In the genomic region with DNA sequence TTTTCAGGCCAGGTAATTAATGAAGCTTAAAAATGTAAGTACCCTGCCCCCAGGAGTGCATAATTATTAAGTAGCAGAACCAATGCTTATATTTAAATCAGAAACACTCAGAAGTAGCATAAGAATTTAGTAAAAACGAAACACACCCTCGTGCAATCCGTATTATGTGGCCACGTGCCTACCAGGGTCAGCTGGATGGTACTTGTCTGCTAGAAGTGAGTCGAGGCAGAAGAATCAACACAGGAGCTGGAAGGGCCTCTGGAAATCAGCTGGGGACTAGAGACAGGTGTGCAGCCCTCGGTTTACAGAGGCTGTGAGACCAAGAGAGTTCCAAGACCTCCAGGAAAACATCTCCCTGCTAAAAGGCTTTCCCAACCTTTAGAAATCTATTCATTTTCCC, we compare ENCODE assay signal across 8 cellular contexts. TPM values are rescaled to one million over a fixed set of nuclear protein-coding genes. Genes with fewer than 3 reads are reported as not detected.
DNase-seq lines count a peak whose midpoint lies in the region; ATAC-seq and TF ChIP-seq lines count a peak whose summit lies in the region.

No MANE protein-coding gene starts in this region.

- intact Hi-C loops in left ventricle myocardium inferior (cut with micrococcal nuclease): no loop called here

- H3K27ac Mint-ChIP-seq in GM23338 (no peak overlapping the region), progenitor cell of endocrine pancreas (peak overlapping the region; percentile 45)

- H3K9me3 ChIP-seq in SK-N-SH (no peaks in the 10 kb centered on the region), left ventricle myocardium inferior (replicated peaks) (no peaks in the 10 kb centered on the region), Karpas-422 (ENCODE audit: low read length) (no peaks in the 10 kb centered on the region)

- no peaks in the 10 kb centered on the region for H4K20me1 ChIP-seq in GM23338 (replicated peaks; ENCODE audit: insufficient read depth)
- H4K20me1 ChIP-seq in SK-N-SH (ENCODE audit: insufficient read depth): no peaks in the 10 kb centered on the region
- no peaks in the 10 kb centered on the region for H4K20me1 ChIP-seq in Karpas-422 (ENCODE audit: insufficient read depth, low read depth, low read length)

- 48% methylated on average over 6 of the region's 6 CpGs for WGBS in SK-N-SH (ENCODE audit: low lambda C conversion rate)

- H3K9me2 ChIP-seq in GM23338 (ENCODE audit: insufficient read depth) (peaks cover 6% of the 10 kb centered on the region; the same call in 1 of the 2 replicates), SK-N-SH (no peaks in the 10 kb centered on the region), Karpas-422 (replicated peaks; ENCODE audit: insufficient read depth, low read length) (no peaks in the 10 kb centered on the region)

- POLR2A ChIA-PET in SK-N-SH (lab: Yijun Ruan, JAX): interaction anchor here (1.4 to 1.7 kb wide), 3 partner anchors 37 to 56 kb away, joined by 6 to 9 read pairs (median 8); a partner anchor contains a TSS

- TF ChIP-seq RAD21 in SK-N-SH (IDR thresholded peaks at IDR 0.05; ENCODE audit: low read length): no peak

- TF ChIP-seq CTCF in GM23338 (conservative IDR thresholded peaks at IDR 0.05; ENCODE audit: low read depth in 2 of 2): no peak
- TF ChIP-seq CTCF in SK-N-SH (IDR thresholded peaks at IDR 0.05): no peak
- no peak for TF ChIP-seq CTCF in left ventricle myocardium inferior (IDR thresholded peaks at IDR 0.05; ENCODE audit: borderline replicate concordance)
- TF ChIP-seq CTCF in progenitor cell of endocrine pancreas (IDR thresholded peaks at IDR 0.05; ENCODE audit: unreplicated experiment): no peak

- H3K27me3 Mint-ChIP-seq in GM23338 (ENCODE audit: insufficient read depth, low read depth, poor library complexity): peaks cover 24% of the 10 kb centered on the region
- H3K27me3 Mint-ChIP-seq in progenitor cell of endocrine pancreas: no peaks in the 10 kb centered on the region

- peaks cover 35% of the 10 kb centered on the region for H3K27me3 ChIP-seq in GM23338 (ENCODE audit: insufficient read depth)
- peaks cover 9% of the 10 kb centered on the region; the same call in 1 of the 2 replicates for H3K27me3 ChIP-seq in SK-N-SH (ENCODE audit: insufficient read depth)
- H3K27me3 ChIP-seq in left ventricle myocardium inferior (ENCODE audit: low read depth): peaks cover 26% of the 10 kb centered on the region
- no peaks in the 10 kb centered on the region for H3K27me3 ChIP-seq in Karpas-422 (ENCODE audit: low read length)

- H3K9me3 Mint-ChIP-seq in GM23338 (no peaks in the 10 kb centered on the region; the same call in 2 of the 3 replicates), progenitor cell of endocrine pancreas (ENCODE audit: low read depth) (no peaks in the 10 kb centered on the region)

- CTCF ChIA-PET in SK-N-SH (lab: Yijun Ruan, JAX): interaction anchor here (1.4 to 6.4 kb wide), 6 partner anchors 9 to 127 kb away, joined by 3 to 42 read pairs (median 13); no protein-coding TSS in a partner anchor

- H3K9ac ChIP-seq in SK-N-SH (peak overlapping the region; percentile 66), Karpas-422 (ENCODE audit: low read length) (no peak overlapping the region)

- H3K27ac ChIP-seq in GM23338 (ENCODE audit: low read depth): no peak overlapping the region
- peak overlapping the region; percentile 52 to 81; a peak in 3 of 4 replicates for H3K27ac ChIP-seq in SK-N-SH (ENCODE audit: low read depth in 2 of 2, low read length in 1 of 2)
- H3K27ac ChIP-seq in left ventricle myocardium inferior (replicated peaks): peak overlapping the region; percentile 72
- H3K27ac ChIP-seq in Karpas-422 (ENCODE audit: low read length): no peak overlapping the region

- peak overlapping the region; percentile 92 for H3K4me2 ChIP-seq in GM23338
- peak overlapping the region; percentile 88 for H3K4me2 ChIP-seq in SK-N-SH
- H3K4me2 ChIP-seq in Karpas-422 (ENCODE audit: low read depth, low read length, poor library complexity, severe bottlenecking): no peak overlapping the region

- DNase-seq in GM23338 (ENCODE audit: low spot score) (peak; percentile 37), SK-N-SH (peak; percentile 21), left ventricle myocardium inferior (no peak), progenitor cell of endocrine pancreas (ENCODE audit: low spot score, unreplicated experiment) (no peak), middle frontal gyrus (ENCODE audit: extremely low spot score, low spot score) (no peak), NCI-H226 (no peak), Karpas-422 (no peak), NCI-H2171 treated with DMSO at 0.1 percent for 48 hours (lab: John Stamatoyannopoulos, UW) (no peak)

- no peaks in the 10 kb centered on the region for H3K36me3 ChIP-seq in GM23338 (ENCODE audit: insufficient read depth)
- H3K36me3 ChIP-seq in SK-N-SH (replicated peaks in 1 of 2; ENCODE audit: control insufficient read depth in 1 of 2, insufficient read depth in 2 of 2, low read length in 1 of 2): no peaks in the 10 kb centered on the region
- H3K36me3 ChIP-seq in left ventricle myocardium inferior: no peaks in the 10 kb centered on the region
- no peaks in the 10 kb centered on the region for H3K36me3 ChIP-seq in Karpas-422 (ENCODE audit: insufficient read depth, low read length)

- H3K36me3 Mint-ChIP-seq in GM23338 (ENCODE audit: low read depth) (no peaks in the 10 kb centered on the region), progenitor cell of endocrine pancreas (ENCODE audit: insufficient read depth) (no peaks in the 10 kb centered on the region)

- no peak for TF ChIP-seq EP300 in SK-N-SH (IDR thresholded peaks at IDR 0.05; ENCODE audit: borderline replicate concordance in 1 of 2, low read depth in 1 of 2, low read length in 1 of 2)

- H3K4me1 Mint-ChIP-seq in GM23338 (peaks cover 13% of the 10 kb centered on the region), progenitor cell of endocrine pancreas (ENCODE audit: low read depth) (peaks cover 6% of the 10 kb centered on the region)

- H3K79me2 ChIP-seq in GM23338 (replicated peaks; ENCODE audit: insufficient read depth) (no peaks in the 10 kb centered on the region), SK-N-SH (ENCODE audit: insufficient read depth) (no peaks in the 10 kb centered on the region), Karpas-422 (ENCODE audit: low read length) (no peaks in the 10 kb centered on the region)

- peaks cover 16% of the 10 kb centered on the region for H3K4me1 ChIP-seq in GM23338 (ENCODE audit: insufficient read depth)
- H3K4me1 ChIP-seq in SK-N-SH (ENCODE audit: control insufficient read depth in 1 of 2, insufficient read depth in 2 of 2, low read depth in 1 of 2, low read length in 1 of 2): peaks cover 0 to 9% of the 10 kb centered on the region in 2 experiments; a peak in 1 of 4 replicates
- H3K4me1 ChIP-seq in left ventricle myocardium inferior: peaks cover 17% of the 10 kb centered on the region
- H3K4me1 ChIP-seq in Karpas-422 (ENCODE audit: low read length): no peaks in the 10 kb centered on the region

- H3K4me3 Mint-ChIP-seq in GM23338: peak overlapping the region; percentile 86
- peak overlapping the region; percentile 83 for H3K4me3 Mint-ChIP-seq in progenitor cell of endocrine pancreas (ENCODE audit: low read depth)

- H2AFZ ChIP-seq in GM23338 (peak overlapping the region; percentile 79), SK-N-SH (ENCODE audit: low read depth) (peak overlapping the region; percentile 92), Karpas-422 (ENCODE audit: low read length) (no peak overlapping the region)

- H3K4me3 ChIP-seq in GM23338 (peak overlapping the region; percentile 54), SK-N-SH (ENCODE audit: low read depth in 2 of 2, low read length in 1 of 2) (peak overlapping the region; percentile 67 to 72), left ventricle myocardium inferior (peak overlapping the region; percentile 78), Karpas-422 (ENCODE audit: low read length) (no peak overlapping the region)

- H3F3A ChIP-seq in GM23338 (replicated peaks; ENCODE audit: low read depth) (0 out of 2 replicates have a peak, but pooled peaks cover 3% of the 10 kb centered on the region), SK-N-SH (replicated peaks; ENCODE audit: insufficient read depth) (no peaks in the 10 kb centered on the region)

- ATAC-seq in GM23338: peak; percentile 15

TF ChIP-seq in SK-N-SH, 30 proteins besides CTCF, POLR2A, EP300 and RAD21 (continues in another document):
- TF ChIP-seq TCF12 (IDR thresholded peaks at IDR 0.05): no peak
- TF ChIP-seq MXI1 (IDR thresholded peaks at IDR 0.05; ENCODE audit: low read depth, low read length): no peak
- TF ChIP-seq POLR2AphosphoS5 (IDR thresholded peaks at IDR 0.05; ENCODE audit: low read depth, low read length): no peak
- TF ChIP-seq SIN3A (IDR thresholded peaks at IDR 0.05; ENCODE audit: borderline replicate concordance, low read depth, low read length): no peak

RNA-seq across cellular contexts. Expression of a gene that starts 0.6 kb away (rescaled TPM):
- 0.66 and 2.9 TPM in 2 replicates for total RNA-seq in GM23338 (2014; rRNA removed; shearing (Covaris generic))
- 2.3 and 4.4 TPM in 2 replicates for polyA plus RNA-seq in GM23338 (2016; fragmentation: Nextera tagmentation; extraction: Ambion mirVana)
- 1.8 and 2.5 TPM in 2 replicates for polyA plus RNA-seq in SK-N-SH (2012; rRNA removed)
- polyA plus RNA-seq in SK-N-SH (2012; cell fraction: cytosol; rRNA removed): 1.9 and 2.7 TPM in 2 replicates
- polyA plus RNA-seq in SK-N-SH (2012; cell fraction: nucleus; rRNA removed): 2.3 and 5.4 TPM in 2 replicates
- 3.0 TPM for total RNA-seq in left ventricle myocardium inferior
- total RNA-seq in progenitor cell of endocrine pancreas: 3.4 and 4.0 TPM in 2 replicates
- total RNA-seq in Karpas-422 (2014; rRNA removed; shearing (Covaris generic); ENCODE audit: low replicate concordance): not detected in 2 replicates

RNA-seq across cellular contexts. Expression of a gene that starts 37.3 kb away (rescaled TPM):
- 40.8 and 41.0 TPM in 2 replicates for total RNA-seq in GM23338 (2014; rRNA removed; shearing (Covaris generic))
- polyA plus RNA-seq in GM23338 (2016; fragmentation: Nextera tagmentation; extraction: Ambion mirVana): 15.4 and 17.7 TPM in 2 replicates
- 81.3 and 82.6 TPM in 2 replicates for polyA plus RNA-seq in SK-N-SH (2012; rRNA removed)
- 108 TPM in 2 replicates for polyA plus RNA-seq in SK-N-SH (2012; cell fraction: cytosol; rRNA removed)
- 45.5 and 83.0 TPM in 2 replicates for polyA plus RNA-seq in SK-N-SH (2012; cell fraction: nucleus; rRNA removed)
- 87.4 TPM for total RNA-seq in left ventricle myocardium inferior
- total RNA-seq in progenitor cell of endocrine pancreas: 92.2 and 98.3 TPM in 2 replicates
- 4.4 and 6.8 TPM in 2 replicates for total RNA-seq in Karpas-422 (2014; rRNA removed; shearing (Covaris generic); ENCODE audit: low replicate concordance)

RNA-seq across cellular contexts. Expression of a gene that starts 55.6 kb away (rescaled TPM):
- total RNA-seq in GM23338 (2014; rRNA removed; shearing (Covaris generic)): 2.6 and 3.8 TPM in 2 replicates
- polyA plus RNA-seq in GM23338 (2016; fragmentation: Nextera tagmentation; extraction: Ambion mirVana) (1.5 and 2.0 TPM in 2 replicates), SK-N-SH (2012; rRNA removed) (1.6 and 1.8 TPM in 2 replicates)
- polyA plus RNA-seq in SK-N-SH (2012; cell fraction: cytosol; rRNA removed): 1.5 and 2.1 TPM in 2 replicates
- polyA plus RNA-seq in SK-N-SH (2012; cell fraction: nucleus; rRNA removed): 0.64 and 0.73 TPM in 2 replicates
- total RNA-seq in left ventricle myocardium inferior (24.3 TPM), progenitor cell of endocrine pancreas (1.9 TPM in 2 replicates)
- total RNA-seq in Karpas-422 (2014; rRNA removed; shearing (Covaris generic); ENCODE audit: low replicate concordance): not detected in 2 replicates

Comparison
In these comparisons a context has a peak if more than half of its experiments do, and no peak if none do; other contexts are left out.
1. DNase-seq: peak in GM23338 (single experiment) and SK-N-SH (single experiment); none in left ventricle myocardium inferior (single experiment), progenitor cell of endocrine pancreas (single experiment), middle frontal gyrus (single experiment), NCI-H226 (single experiment), Karpas-422 (single experiment) and NCI-H2171 treated with DMSO at 0.1 percent for 48 hours (single experiment).
2. H3K27ac ChIP-seq: peak in SK-N-SH (2 of 2) and left ventricle myocardium inferior (single experiment); none in GM23338 (single experiment) and Karpas-422 (single experiment).